In the genomic region with DNA sequence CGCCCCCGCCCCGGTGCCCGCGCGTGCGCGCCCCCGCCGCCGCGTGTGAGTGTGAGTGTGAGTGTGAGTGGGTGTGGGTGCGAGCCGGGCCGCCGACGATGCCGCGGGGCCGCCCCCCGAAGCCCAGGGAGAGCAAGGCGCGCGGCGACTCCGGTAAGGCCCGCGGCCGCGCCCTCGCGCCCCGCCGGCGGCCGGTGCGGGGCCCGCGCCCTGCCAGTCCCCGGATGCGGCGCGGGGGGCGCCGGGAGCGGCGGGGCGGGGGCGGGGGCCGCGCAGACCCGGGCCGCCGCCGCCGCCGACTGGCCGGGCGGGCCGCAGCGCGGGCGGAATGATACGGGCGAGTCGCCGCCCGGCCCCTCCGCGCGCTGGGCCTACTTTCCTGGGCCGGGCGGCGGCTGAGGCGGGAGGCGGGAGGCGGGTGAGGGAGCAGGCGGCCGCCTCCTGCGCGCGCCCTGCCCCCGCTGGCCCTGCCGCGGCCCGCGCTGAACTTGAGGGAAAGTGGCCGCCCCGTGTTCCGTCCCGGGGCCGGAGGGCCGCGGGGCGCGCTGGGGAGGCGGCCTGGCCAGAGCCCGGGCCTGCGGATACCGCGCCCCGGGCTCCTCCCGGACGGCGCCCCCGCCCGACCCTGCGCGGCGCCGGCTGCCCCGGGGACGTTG, we compare ENCODE assay signal across 8 cellular contexts. TPM values are rescaled to one million over a fixed set of nuclear protein-coding genes. Genes with fewer than 3 reads are reported as not detected.
DNase-seq lines count a peak whose midpoint lies in the region; ATAC-seq and TF ChIP-seq lines count a peak whose summit lies in the region.

A gene (plus strand): TSS at position 48 of the 656 bp plus-strand sequence. CDS start 51 bp downstream, at position 99.

- H3K4me1 Mint-ChIP-seq in Caco-2 (ENCODE audit: low read depth, unreplicated experiment) (no peaks in the 10 kb centered on the region), neural crest cell (peaks cover 52% of the 10 kb centered on the region)

- intact Hi-C loops in Caco-2 (cut with micrococcal nuclease; ENCODE audit: unreplicated experiment): loop anchor here (5.0 kb wide), 1 partner anchor 235 kb away; no protein-coding TSS in a partner anchor

- POLR2A ChIA-PET in Caco-2 (lab: Charles Lee): interaction anchor here (0.6 kb wide), 1 partner anchor 20 kb away, joined by 6 read pairs; no protein-coding TSS in a partner anchor

- peak within 1 kb of the TSS; percentile 95 to 96 for H3K9ac ChIP-seq in stomach smooth muscle (ENCODE audit: low read length in 2 of 2)

- no peaks in the 10 kb centered on the region for H3K27me3 Mint-ChIP-seq in Caco-2 (ENCODE audit: insufficient read depth, unreplicated experiment)
- no peaks in the 10 kb centered on the region for H3K27me3 Mint-ChIP-seq in neural crest cell (ENCODE audit: low read depth)

- H3K9me3 Mint-ChIP-seq in Caco-2 (ENCODE audit: unreplicated experiment): no peaks in the 10 kb centered on the region
- no peaks in the 10 kb centered on the region for H3K9me3 Mint-ChIP-seq in neural crest cell

- ATAC-seq in GM19455 (IDR thresholded peaks at IDR 0.05; ENCODE audit: unreplicated experiment) (peak; percentile 32), HG03571 (IDR thresholded peaks at IDR 0.05; ENCODE audit: unreplicated experiment) (peak; percentile 33)

- no TSS peak for BruUV-seq in Caco-2 (replicated peaks; lab: Mats Ljungman, UMichigan)

- peak; percentile 42 to 68 for DNase-seq in Caco-2
- peak; percentile 67 to 83 (median 83) for DNase-seq in Peyer's patch
- DNase-seq in activated gamma-delta T cell (lab: John Stamatoyannopoulos, UW): peak; percentile 58
- peak; percentile 82 for DNase-seq in fibroblast of villous mesenchyme (ENCODE audit: low read depth)
- peak; percentile 56 for DNase-seq in neural crest cell (ENCODE audit: low read depth, low spot score)

- CTCF ChIA-PET in Caco-2 (lab: Charles Lee): no interaction called here

- H3K4me3 ChIP-seq in Caco-2 (ENCODE audit: low read depth, low read length) (peak within 1 kb of the TSS; percentile 84), Peyer's patch (peak within 1 kb of the TSS; percentile 74 to 100 (median 92)), fibroblast of villous mesenchyme (ENCODE audit: low read depth, low read length) (peak within 1 kb of the TSS; percentile 83), stomach smooth muscle (ENCODE audit: low read length in 2 of 2) (peak within 1 kb of the TSS; percentile 95 to 98)

- H3K36me3 ChIP-seq in Caco-2 (ENCODE audit: control insufficient read depth, insufficient read depth, low read length) (no peaks in the 10 kb centered on the region), Peyer's patch (no peaks in the 10 kb centered on the region), stomach smooth muscle (ENCODE audit: control insufficient read depth in 2 of 2, insufficient read depth in 2 of 2, low read length in 2 of 2) (no peaks in the 10 kb centered on the region)

- TF ChIP-seq CTCF in Caco-2 (IDR thresholded peaks at IDR 0.05; ENCODE audit: insufficient read depth in 1 of 2, low read depth in 1 of 2, low read length in 1 of 2, severe bottlenecking in 1 of 2, unreplicated experiment in 1 of 2) (no peak), Peyer's patch (IDR thresholded peaks at IDR 0.05) (no peak), fibroblast of villous mesenchyme (IDR thresholded peaks at IDR 0.05; ENCODE audit: insufficient read depth, low read depth, low read length) (no peak), neural crest cell (conservative IDR thresholded peaks at IDR 0.05) (no peak)

- no peaks in the 10 kb centered on the region for H3K27me3 ChIP-seq in Caco-2 (replicated peaks; ENCODE audit: control insufficient read depth, insufficient read depth, low read length)
- no peaks in the 10 kb centered on the region for H3K27me3 ChIP-seq in Peyer's patch
- no peaks in the 10 kb centered on the region for H3K27me3 ChIP-seq in stomach smooth muscle (ENCODE audit: control insufficient read depth in 1 of 2, insufficient read depth in 2 of 2, low read length in 2 of 2)

- H3K4me3 Mint-ChIP-seq in Caco-2 (ENCODE audit: unreplicated experiment) (peak within 1 kb of the TSS; percentile 80), neural crest cell (peak within 1 kb of the TSS; percentile 93)

- peaks cover 6% of the 10 kb centered on the region for H3K36me3 Mint-ChIP-seq in Caco-2 (ENCODE audit: insufficient read depth, unreplicated experiment)
- H3K36me3 Mint-ChIP-seq in neural crest cell (ENCODE audit: low read depth): peaks cover 8% of the 10 kb centered on the region

- TF ChIP-seq POLR2A in Peyer's patch (IDR thresholded peaks at IDR 0.05): peak in 1 of 2 donors; percentile 81

- H3K4me1 ChIP-seq in Caco-2 (no peaks in the 10 kb centered on the region), Peyer's patch (peaks cover 0 to 22% (median 2%) of the 10 kb centered on the region in 4 donors), stomach smooth muscle (ENCODE audit: control insufficient read depth, insufficient read depth, low read length) (peaks cover 20% of the 10 kb centered on the region)

- H3K27ac ChIP-seq in Peyer's patch (peak within 1 kb of the TSS; percentile 92 to 99 (median 97)), stomach smooth muscle (ENCODE audit: low read length) (peak within 1 kb of the TSS; percentile 86)

- peak within 1 kb of the TSS; percentile 59 for H3K27ac Mint-ChIP-seq in Caco-2 (ENCODE audit: unreplicated experiment)
- peak within 1 kb of the TSS; percentile 93 for H3K27ac Mint-ChIP-seq in neural crest cell (ENCODE audit: unreplicated experiment)

- H3K9me3 ChIP-seq in Caco-2: no peaks in the 10 kb centered on the region
- no peaks in the 10 kb centered on the region for H3K9me3 ChIP-seq in Peyer's patch
- no peaks in the 10 kb centered on the region for H3K9me3 ChIP-seq in stomach smooth muscle (ENCODE audit: control insufficient read depth in 2 of 2, low read length in 2 of 2)

RNA-seq across cellular contexts. Expression of the gene that starts here (rescaled TPM):
- 13.7 and 14.9 TPM in 2 replicates for total RNA-seq in Caco-2 (2022)
- total RNA-seq in Peyer's patch: 10 to 100 TPM; 13.8 to 57.8 (median 27.7) TPM
- 11.9 and 12.5 TPM in 2 replicates for total RNA-seq in fibroblast of villous mesenchyme
- 18.4 and 20.4 TPM in 2 replicates for total RNA-seq in neural crest cell

Comparison
In these comparisons a context has a peak if more than half of its experiments do, and no peak if none do; other contexts are left out.
1. Peak in every context shown above with its lines: DNase-seq, ATAC-seq, H3K4me3 ChIP-seq and H3K27ac ChIP-seq.